17 cellular contexts compared by ENCODE assay signal in genomic region chr12:82848846-82849245, GRCh38.
A peak's percentile ranks its signal among the peaks of the same experiment; 100 is the strongest.
DNase-seq lines count a peak whose midpoint lies in the region; FAIRE-seq lines count a peak whose summit lies in the region.
"Had no signal": no experiment of that assay in that cellular context is flagged by ENCODE, and none has a peak within 500 bp of the region (broad histone marks: within the 10 kb centered on the region; RNA-seq: fewer than 3 reads in every experiment).

No MANE protein-coding gene starts in this region.

- H3K9ac ChIP-seq in HUES48 (ENCODE audit: low read depth, low read length), result no peak overlapping the region

- H3K27ac ChIP-seq in HUES48 (ENCODE audit: low read depth, low read length) (no peak overlapping the region), layer of hippocampus (ENCODE audit: low read depth, low read length) (peak overlapping the region; percentile 1)

- H3K9me3 ChIP-seq in HUES48 (ENCODE audit: control insufficient read depth, insufficient read depth, low read length), result no peaks in the 10 kb centered on the region
- H3K9me3 ChIP-seq: Caco-2 had no signal

- H3K27me3 ChIP-seq in HUES48 (ENCODE audit: control insufficient read depth, insufficient read depth, low read length), result no peaks in the 10 kb centered on the region
- H3K27me3 ChIP-seq in layer of hippocampus (ENCODE audit: control insufficient read depth, insufficient read depth, low read length), result no peaks in the 10 kb centered on the region

- H3K4me3 ChIP-seq in HUES48 (ENCODE audit: low read depth, low read length), result peak overlapping the region; percentile 2; the same call in 1 of the 2 replicates
- H3K4me3 ChIP-seq: GM12878 had no signal

- H3K4me1 ChIP-seq in HUES48 (ENCODE audit: control insufficient read depth, insufficient read depth, low read length), result peaks cover 22% of the 10 kb centered on the region
- H3K4me1 ChIP-seq: Caco-2 had no signal

- no peak for FAIRE-seq in frontal cortex (lab: Jason Lieb, UNC)
- FAIRE-seq: GM12878, GM19239, H54 had no signal

- H3K36me3 ChIP-seq in HUES48 (ENCODE audit: control insufficient read depth, insufficient read depth, low read length), result no peaks in the 10 kb centered on the region

- DNase-seq in iPS DF 4.7 (ENCODE audit: extremely low read depth, low spot score), result peak; percentile 19
- no peak for DNase-seq in SIG-M5 (lab: John Stamatoyannopoulos, UW)
- no peak for DNase-seq in frontal cortex (ENCODE audit: low spot score in 2 of 2)
- no peak for DNase-seq in stimulated activated naive CD4-positive, alpha-beta T cell treated with Interleukin-2 at 50 U/mL for 16 hours (lab: John Stamatoyannopoulos, UW)
- DNase-seq: C1 segment of cervical spinal cord; Caco-2; CD8-positive, alpha-beta T cell; DMS79; EL; GDM1; GOT3; HCEC 1CT had no signal
